8 cellular contexts compared by ENCODE assay signal in the genomic region with DNA sequence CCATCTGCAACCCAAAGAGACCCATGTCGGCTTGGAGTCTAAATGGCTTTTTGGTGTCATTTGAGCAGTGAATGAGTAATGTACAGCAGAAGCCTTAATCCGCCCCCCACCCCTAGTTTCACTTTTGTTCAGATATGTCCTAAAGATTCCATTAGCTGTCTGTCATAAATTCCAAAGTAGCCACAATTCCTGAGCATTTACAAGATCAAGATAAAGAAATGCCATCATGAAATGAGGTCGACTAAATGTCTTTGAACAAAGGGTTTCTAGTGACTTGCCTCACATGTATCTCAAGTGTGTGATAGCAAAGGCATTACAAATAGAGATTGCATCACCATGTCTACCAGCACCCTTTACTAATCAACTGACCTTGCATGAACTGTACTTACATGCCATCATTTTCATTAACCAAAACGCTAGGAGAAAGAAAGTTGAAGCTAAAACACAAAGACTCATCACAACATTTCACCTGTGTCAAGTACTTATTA.
DNase-seq lines count a peak whose midpoint lies in the region; TF ChIP-seq lines count a peak whose summit lies in the region.

No MANE protein-coding gene starts in this region.

- no peak overlapping the region for H3K27ac ChIP-seq in RWPE1
- no peak overlapping the region for H3K27ac ChIP-seq in vagina

- TF ChIP-seq POLR2A in vagina (IDR thresholded peaks at IDR 0.05) = no peak

- intact Hi-C loops in vagina (cut with DNase I) = loop anchor here (10.0 kb wide), 1 partner anchor 69 kb away; no protein-coding TSS in a partner anchor

- POLR2A ChIA-PET in RWPE1 (lab: Yijun Ruan, JAX; ENCODE audit: low non-redundant PET) = no interaction called here

- DNase-seq in NCI-H82 (lab: John Stamatoyannopoulos, UW) (peak; percentile 61), NCI-H82 treated with DMSO at 0.1 percent for 48 hours (lab: John Stamatoyannopoulos, UW; ENCODE audit: unreplicated experiment) (no peak), RWPE1 (ENCODE audit: low spot score) (peak; percentile 76), fibroblast of pulmonary artery (ENCODE audit: low read depth) (peak; percentile 91), skeletal muscle cell (ENCODE audit: low read depth) (peak; percentile 71), RPMI8226 (no peak), DMS153 (lab: John Stamatoyannopoulos, UW) (no peak), vagina (ENCODE audit: extremely low spot score in 2 of 2) (no peak)

- CTCF ChIA-PET in RWPE1 (lab: Yijun Ruan, JAX) = interaction anchor here (0.6 to 1.1 kb wide), 2 partner anchors 17 to 180 kb away, joined by 3 read pairs; no protein-coding TSS in a partner anchor

- no peaks in the 10 kb centered on the region for H3K27me3 ChIP-seq in vagina

- TF ChIP-seq CTCF in RWPE1 (conservative IDR thresholded peaks at IDR 0.05; ENCODE audit: low read depth) (no peak), fibroblast of pulmonary artery (IDR thresholded peaks at IDR 0.05; ENCODE audit: low read length, missing control alignments) (no peak), vagina (IDR thresholded peaks at IDR 0.05) (no peak)

- peaks cover 37% of the 10 kb centered on the region for H3K4me1 ChIP-seq in vagina

- H3K36me3 ChIP-seq in vagina = no peaks in the 10 kb centered on the region

- H3K4me3 ChIP-seq in fibroblast of pulmonary artery (replicated peaks; ENCODE audit: low read depth, low read length) = no peak overlapping the region
- no peak overlapping the region for H3K4me3 ChIP-seq in skeletal muscle cell (ENCODE audit: low read depth, low read length)
- no peak overlapping the region for H3K4me3 ChIP-seq in vagina

- H3K9me3 ChIP-seq in vagina = no peaks in the 10 kb centered on the region

Comparison
In these comparisons a context has a peak if more than half of its experiments do, and no peak if none do; other contexts are left out.
1. DNase-seq: peak in NCI-H82 (single experiment), RWPE1 (single experiment), fibroblast of pulmonary artery (single experiment) and skeletal muscle cell (single experiment); none in NCI-H82 treated with DMSO at 0.1 percent for 48 hours (single experiment), RPMI8226 (single experiment), DMS153 (single experiment) and vagina (0 of 2).